19 cellular contexts compared by ENCODE assay signal in the genomic region with DNA sequence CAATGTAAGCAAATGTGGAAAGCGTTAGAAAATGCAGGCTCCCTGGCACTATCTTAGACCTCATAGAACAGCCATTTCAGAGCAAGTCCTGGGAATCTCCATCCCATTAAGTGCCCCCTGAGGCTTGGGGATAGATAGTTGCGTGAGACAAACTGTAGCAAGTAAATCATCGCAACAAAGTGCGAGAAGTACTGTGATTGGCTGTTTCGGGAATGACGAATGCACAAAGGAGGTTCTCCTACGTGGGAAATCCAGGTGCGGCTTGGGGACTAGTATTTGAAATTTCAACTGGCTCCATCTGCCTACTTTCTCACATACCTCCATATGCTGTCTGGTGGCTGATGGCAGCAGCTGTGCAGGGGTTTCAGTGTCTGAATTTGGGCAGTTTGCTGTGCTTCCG.
DNase-seq lines count a peak whose midpoint lies in the region; ATAC-seq and TF ChIP-seq lines count a peak whose summit lies in the region.
"Had no signal": no experiment of that assay in that cellular context is flagged by ENCODE, and none has a peak within 500 bp of the region (broad histone marks: within the 10 kb centered on the region; RNA-seq: fewer than 3 reads in every experiment).

No MANE protein-coding gene starts in this region.

- H3K4me1 ChIP-seq in lower lobe of right lung, result peaks cover 35% of the 10 kb centered on the region
- peaks cover 0 to 16% (median 12%) of the 10 kb centered on the region in 4 donors for H3K4me1 ChIP-seq in stomach

- TF ChIP-seq POLR2A in stomach (IDR thresholded peaks at IDR 0.05), result no peak

- 90 to 97% (median 95%) methylated on average over 9 of the region's 9 CpGs for WGBS in stomach, 5 donors

- TF ChIP-seq EP300 in stomach (IDR thresholded peaks at IDR 0.05), result no peak

- peak overlapping the region; percentile 45 for H3K4me3 ChIP-seq in lower lobe of right lung
- H3K4me3 ChIP-seq in stomach, result no peak overlapping the region
- H3K4me3 ChIP-seq: tibial artery had no signal

- TF ChIP-seq CTCF in lower lobe of right lung (IDR thresholded peaks at IDR 0.05), result no peak
- TF ChIP-seq CTCF in stomach (IDR thresholded peaks at IDR 0.05), result no peak

- DNase-seq in NCI-H2171 (lab: John Stamatoyannopoulos, UW), result peak; percentile 76
- no peak for DNase-seq in lower lobe of right lung
- no peak for DNase-seq in stomach
- no peak for DNase-seq in putamen (ENCODE audit: low spot score)
- DNase-seq in activated CD4-positive, alpha-beta T cell treated with anti-CD3 and anti-CD28 coated beads, Interleukin-2, amount 50 U/mL, for 4 hours, result no peak
- no peak for DNase-seq in epidermal melanocyte (ENCODE audit: insufficient read length, low spot score)
- DNase-seq: activated CD4-positive, alpha-beta T cell treated with anti-CD3 and anti-CD28 coated beads, Interleukin-2, amount 10 ng/mL, durations not matched to agents 7 days and 5 days; activated CD8-positive, alpha-beta memory T cell treated with anti-CD3 and anti-CD28 coated beads, Interleukin-2, amount 50 U/mL, for 48 hours; activated effector memory CD4-positive, alpha-beta T cell treated with anti-CD3 and anti-CD28 coated beads, Interleukin-2, amount 50 U/mL, for 16 hours; Caco-2; EL; GOT3; hippocampal formation; NCI-H2081; NCI-H510A treated with DMSO at 0.1 percent for 48 hours; stimulated activated CD4-positive, alpha-beta T cell treated with anti-CD3 and anti-CD28 coated beads, Interleukin-15, amount 100 ng/mL, for 24 hours; T-cell; tibial artery had no signal

- H3K36me3 ChIP-seq in lower lobe of right lung (no peaks in the 10 kb centered on the region), stomach (no peaks in the 10 kb centered on the region)
- H3K36me3 ChIP-seq: tibial artery had no signal

- H3K27me3 ChIP-seq in lower lobe of right lung (ENCODE audit: low read depth) (no peaks in the 10 kb centered on the region), stomach (no peaks in the 10 kb centered on the region)
- H3K27me3 ChIP-seq: tibial artery had no signal

- no peak for ATAC-seq in lower lobe of right lung
- ATAC-seq: T-cell had no signal

- H3K9me3 ChIP-seq in lower lobe of right lung, result no peaks in the 10 kb centered on the region
- no peaks in the 10 kb centered on the region for H3K9me3 ChIP-seq in stomach
- H3K9me3 ChIP-seq: tibial artery had no signal

- intact Hi-C loops in lower lobe of right lung (cut with DNase I) (no loop called here), stomach (cut with DNase I; ENCODE audit: low total_unique reads) (no loop called here)

- H3K27ac ChIP-seq in angular gyrus (ENCODE audit: low read depth, low read length) (peak overlapping the region; percentile 9), lower lobe of right lung (peak overlapping the region; percentile 82), stomach (peak overlapping the region in 4 of 5 donors; percentile 41 to 76 (median 62))
- H3K27ac ChIP-seq: tibial artery had no signal

Comparison
In these comparisons a context has a peak if more than half of its experiments do, and no peak if none do; other contexts are left out.
1. H3K27ac ChIP-seq: peak in every context shown above with its lines; median percentile 82 in lower lobe of right lung; 62 in stomach; 9 in angular gyrus.